9 cellular contexts compared by ENCODE assay signal in the genomic region with DNA sequence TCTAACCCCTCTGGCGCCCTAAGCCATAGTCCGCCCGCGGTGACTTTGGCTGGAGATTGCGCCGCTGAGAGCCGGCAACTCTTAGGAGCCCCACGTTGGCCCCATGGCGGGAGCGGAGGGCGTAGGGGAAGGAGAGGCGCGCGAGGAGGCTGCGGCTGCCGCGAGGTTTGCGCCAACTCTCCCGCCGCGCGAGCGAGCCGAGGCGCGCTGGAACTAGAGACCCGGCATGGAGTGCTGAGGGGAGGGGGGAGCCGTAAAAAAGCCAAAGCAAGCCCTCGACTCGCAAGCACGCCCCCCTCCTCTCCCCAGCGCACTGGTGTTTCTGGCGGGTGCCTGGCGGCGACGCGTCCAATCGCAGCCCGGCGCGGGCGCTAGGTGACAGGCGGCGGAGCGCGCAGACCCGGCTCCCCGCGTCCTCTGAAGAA. TPM values are rescaled to one million over a fixed set of nuclear protein-coding genes. Genes with fewer than 3 reads are reported as not detected.
DNase-seq lines count a peak whose midpoint lies in the region; ATAC-seq lines count a peak whose summit lies in the region.
"Had no signal": no experiment of that assay in that cellular context is flagged by ENCODE, and none has a peak within 500 bp of the region (broad histone marks: within the 10 kb centered on the region; RNA-seq: fewer than 3 reads in every experiment).

A gene with protein sequence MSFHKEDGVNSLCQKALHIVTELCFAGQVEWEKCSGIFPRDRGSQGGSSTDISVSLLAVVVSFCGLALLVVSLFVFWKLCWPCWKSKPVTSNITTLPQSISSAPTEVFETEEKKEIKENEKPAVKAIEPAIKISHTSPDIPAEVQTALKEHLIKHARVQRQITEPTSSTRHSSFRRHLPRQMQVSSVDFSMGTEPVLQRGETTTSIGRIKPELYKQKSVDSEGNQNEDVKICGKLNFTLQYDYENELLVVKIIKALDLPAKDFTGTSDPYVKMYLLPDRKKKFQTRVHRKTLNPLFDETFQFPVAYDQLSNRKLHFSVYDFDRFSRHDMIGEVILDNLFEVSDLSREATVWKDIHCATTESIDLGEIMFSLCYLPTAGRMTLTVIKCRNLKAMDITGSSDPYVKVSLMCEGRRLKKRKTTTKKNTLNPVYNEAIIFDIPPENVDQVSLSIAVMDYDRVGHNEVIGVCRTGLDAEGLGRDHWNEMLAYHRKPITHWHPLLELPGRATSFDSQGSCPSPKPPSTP (minus strand): TSS at position 233 of the 425 bp plus-strand sequence. CDS start 297 bp downstream, outside the sequence.

- no peak within 1 kb of the TSS for H3K27ac Mint-ChIP-seq in activated T-cell treated with anti-CD3 and anti-CD28 coated beads, Interleukin-2, amount 50 U/mL, for 24 hours
- no peak within 1 kb of the TSS for H3K27ac Mint-ChIP-seq in activated T-helper 1 cell treated with anti-CD3 and anti-CD28 coated beads, Interleukin-12 subunit alpha, Interleukin-12 subunit beta, Interleukin-2, Interleukin-4 antibody, amounts not matched to agents 30 ng/mL and 10 ng/mL and 1 ng/mL, durations not matched to agents 14 hours and 24 hours and 36 hours
- no peak within 1 kb of the TSS for H3K27ac Mint-ChIP-seq in stimulated activated effector memory CD8-positive, alpha-beta T cell treated with anti-CD3 and anti-CD28 coated beads, Interleukin-12 subunit alpha, Interleukin-12 subunit beta, amount 100 ng/mL, for 72 hours
- H3K27ac Mint-ChIP-seq: activated B cell treated with CpG ODN at 0.5 μM for 24 hours had no signal

- peaks cover 42% of the 10 kb centered on the region for H3K27me3 ChIP-seq in iPS-18a (ENCODE audit: control insufficient read depth, insufficient read depth, low read length)

- peak within 1 kb of the TSS; percentile 77 for H3K9ac ChIP-seq in iPS-18a (ENCODE audit: low read length)

- no peaks in the 10 kb centered on the region for H3K36me3 Mint-ChIP-seq in activated T-cell treated with anti-CD3 and anti-CD28 coated beads, Interleukin-2, amount 50 U/mL, for 24 hours (ENCODE audit: low read depth)
- H3K36me3 Mint-ChIP-seq in activated T-helper 1 cell treated with anti-CD3 and anti-CD28 coated beads, Interleukin-12 subunit alpha, Interleukin-12 subunit beta, Interleukin-2, Interleukin-4 antibody, amounts not matched to agents 30 ng/mL and 10 ng/mL and 1 ng/mL, durations not matched to agents 14 hours and 24 hours and 36 hours (ENCODE audit: low read depth) = no peaks in the 10 kb centered on the region
- H3K36me3 Mint-ChIP-seq in stimulated activated effector memory CD8-positive, alpha-beta T cell treated with anti-CD3 and anti-CD28 coated beads, Interleukin-12 subunit alpha, Interleukin-12 subunit beta, amount 100 ng/mL, for 72 hours = no peaks in the 10 kb centered on the region

- H3K9me3 ChIP-seq in iPS-18a (ENCODE audit: control insufficient read depth, low read depth, low read length) = no peaks in the 10 kb centered on the region

- no peak for DNase-seq in activated T-cell treated with anti-CD3 and anti-CD28 coated beads, Interleukin-2, amount 50 U/mL, for 24 hours
- DNase-seq in activated T-cell treated with anti-CD3 and anti-CD28 coated beads, Interleukin-2, amount 50 U/mL, for 1 hour = no peak
- DNase-seq in activated T-helper 1 cell treated with anti-CD3 and anti-CD28 coated beads, Interleukin-12 subunit alpha, Interleukin-12 subunit beta, Interleukin-2, Interleukin-4 antibody, amounts not matched to agents 30 ng/mL and 10 ng/mL and 1 ng/mL, durations not matched to agents 14 hours and 24 hours and 36 hours (ENCODE audit: low spot score) = no peak
- no peak for DNase-seq in stimulated activated effector memory CD8-positive, alpha-beta T cell treated with anti-CD3 and anti-CD28 coated beads, Interleukin-12 subunit alpha, Interleukin-12 subunit beta, amount 100 ng/mL, for 72 hours (ENCODE audit: low spot score in 2 of 2)
- DNase-seq in SKM-1 treated with dmso at 0.1 percent for 144 hours (lab: John Stamatoyannopoulos, UW; ENCODE audit: unreplicated experiment) = no peak
- DNase-seq: activated B cell treated with CpG ODN at 0.5 μM for 24 hours had no signal

- H3K4me1 ChIP-seq in iPS-18a (ENCODE audit: control insufficient read depth, low read depth, low read length) = no peaks in the 10 kb centered on the region

- peak within 1 kb of the TSS; percentile 83 for H3K4me3 ChIP-seq in iPS-18a (ENCODE audit: low read length)

- H3K9me3 Mint-ChIP-seq in activated T-cell treated with anti-CD3 and anti-CD28 coated beads, Interleukin-2, amount 50 U/mL, for 24 hours = peaks cover 7% of the 10 kb centered on the region
- H3K9me3 Mint-ChIP-seq in activated T-helper 1 cell treated with anti-CD3 and anti-CD28 coated beads, Interleukin-12 subunit alpha, Interleukin-12 subunit beta, Interleukin-2, Interleukin-4 antibody, amounts not matched to agents 30 ng/mL and 10 ng/mL and 1 ng/mL, durations not matched to agents 14 hours and 24 hours and 36 hours = no peaks in the 10 kb centered on the region
- H3K9me3 Mint-ChIP-seq in stimulated activated effector memory CD8-positive, alpha-beta T cell treated with anti-CD3 and anti-CD28 coated beads, Interleukin-12 subunit alpha, Interleukin-12 subunit beta, amount 100 ng/mL, for 72 hours = peaks cover 11% of the 10 kb centered on the region
- H3K9me3 Mint-ChIP-seq: activated B cell treated with CpG ODN at 0.5 μM for 24 hours had no signal

- H3K4me3 Mint-ChIP-seq in activated T-cell treated with anti-CD3 and anti-CD28 coated beads, Interleukin-2, amount 50 U/mL, for 24 hours = peak within 1 kb of the TSS; percentile 64
- H3K4me3 Mint-ChIP-seq in activated T-helper 1 cell treated with anti-CD3 and anti-CD28 coated beads, Interleukin-12 subunit alpha, Interleukin-12 subunit beta, Interleukin-2, Interleukin-4 antibody, amounts not matched to agents 30 ng/mL and 10 ng/mL and 1 ng/mL, durations not matched to agents 14 hours and 24 hours and 36 hours = peak within 1 kb of the TSS; percentile 69
- peak within 1 kb of the TSS; percentile 49 for H3K4me3 Mint-ChIP-seq in stimulated activated effector memory CD8-positive, alpha-beta T cell treated with anti-CD3 and anti-CD28 coated beads, Interleukin-12 subunit alpha, Interleukin-12 subunit beta, amount 100 ng/mL, for 72 hours
- H3K4me3 Mint-ChIP-seq: activated B cell treated with CpG ODN at 0.5 μM for 24 hours had no signal

- peak; percentile 8 for ATAC-seq in stimulated activated effector memory CD8-positive, alpha-beta T cell treated with anti-CD3 and anti-CD28 coated beads, Interleukin-12 subunit alpha, Interleukin-12 subunit beta, amount 100 ng/mL, for 72 hours
- no peak for ATAC-seq in GM21528 (IDR thresholded peaks at IDR 0.05; ENCODE audit: low FRiP score, unreplicated experiment)
- ATAC-seq in HG03139 (IDR thresholded peaks at IDR 0.05; ENCODE audit: unreplicated experiment) = no peak

- peaks cover 41% of the 10 kb centered on the region for H3K27me3 Mint-ChIP-seq in activated T-cell treated with anti-CD3 and anti-CD28 coated beads, Interleukin-2, amount 50 U/mL, for 24 hours
- H3K27me3 Mint-ChIP-seq in activated T-helper 1 cell treated with anti-CD3 and anti-CD28 coated beads, Interleukin-12 subunit alpha, Interleukin-12 subunit beta, Interleukin-2, Interleukin-4 antibody, amounts not matched to agents 30 ng/mL and 10 ng/mL and 1 ng/mL, durations not matched to agents 14 hours and 24 hours and 36 hours (ENCODE audit: insufficient read depth) = peaks cover 38% of the 10 kb centered on the region

- no peak within 1 kb of the TSS for H3K27ac ChIP-seq in iPS-18a (ENCODE audit: low read length)

- peaks cover 6% of the 10 kb centered on the region for H3K4me1 Mint-ChIP-seq in activated T-cell treated with anti-CD3 and anti-CD28 coated beads, Interleukin-2, amount 50 U/mL, for 24 hours (ENCODE audit: low read depth)
- H3K4me1 Mint-ChIP-seq in activated T-helper 1 cell treated with anti-CD3 and anti-CD28 coated beads, Interleukin-12 subunit alpha, Interleukin-12 subunit beta, Interleukin-2, Interleukin-4 antibody, amounts not matched to agents 30 ng/mL and 10 ng/mL and 1 ng/mL, durations not matched to agents 14 hours and 24 hours and 36 hours (ENCODE audit: low read depth) = no peaks in the 10 kb centered on the region
- H3K4me1 Mint-ChIP-seq in stimulated activated effector memory CD8-positive, alpha-beta T cell treated with anti-CD3 and anti-CD28 coated beads, Interleukin-12 subunit alpha, Interleukin-12 subunit beta, amount 100 ng/mL, for 72 hours = no peaks in the 10 kb centered on the region

- intact Hi-C loops in activated T-helper 1 cell treated with anti-CD3 and anti-CD28 coated beads, Interleukin-12 subunit alpha, Interleukin-12 subunit beta, Interleukin-2, Interleukin-4 antibody, amounts not matched to agents 30 ng/mL and 10 ng/mL and 1 ng/mL, durations not matched to agents 14 hours and 24 hours and 36 hours (cut with micrococcal nuclease) = no loop called here

- no peaks in the 10 kb centered on the region for H3K36me3 ChIP-seq in iPS-18a (ENCODE audit: control insufficient read depth, low read depth, low read length)

RNA-seq across cellular contexts. Expression of the gene that starts here (rescaled TPM):
- not detected in 2 replicates for total RNA-seq in activated T-helper 1 cell treated with anti-CD3 and anti-CD28 coated beads, Interleukin-12 subunit alpha, Interleukin-12 subunit beta, Interleukin-2, Interleukin-4 antibody, amounts not matched to agents 30 ng/mL and 10 ng/mL and 1 ng/mL, durations not matched to agents 14 hours and 24 hours and 36 hours
- total RNA-seq: activated B cell treated with CpG ODN at 0.5 μM for 24 hours had no signal
